ENCODE assay signal across 23 cellular contexts in genomic region chr17:80208050-80208449, GRCh38. TPM values are rescaled to one million over a fixed set of nuclear protein-coding genes. Genes with fewer than 3 reads are reported as not detected.
"Had no signal": no experiment of that assay in that cellular context is flagged by ENCODE, and none has a peak within 500 bp of the region (broad histone marks: within the 10 kb centered on the region; RNA-seq: fewer than 3 reads in every experiment).

No MANE protein-coding gene starts in this region.

- ATAC-seq: K562 had no signal

- H3K9ac ChIP-seq: KMS-11 had no signal

- H3K27me3 ChIP-seq: SJSA1 had no signal

- DNase-seq: Kasumi-1, MM.1S, NCI-H1092 treated with DMSO at 0.1 percent for 48 hours, NCI-H1436, NCI-H187, NCI-H2029, NCI-H2081 treated with DMSO at 0.1 percent for 48 hours, NCI-H2171, NCI-H226, NCI-H446, NCI-H510A, NCI-H524 treated with DMSO at 0.1 percent for 48 hours, NCI-H69, NCI-H774, Right ventricle myocardium superior, RPMI8226, SIG-M5, SW 1271 had no signal

- H3K4me2 ChIP-seq: KMS-11 had no signal

- H3K27ac ChIP-seq: KMS-11, SJSA1, SK-N-MC had no signal

- H3K4me1 ChIP-seq: SJSA1 had no signal

- H3K9me3 ChIP-seq: SJSA1 had no signal

- H3K4me3 ChIP-seq: K562, SJSA1, SK-N-MC had no signal

RNA-seq across cellular contexts. Expression of gene CARD14, which starts 38.2 kb away (rescaled TPM):
- polyA plus RNA-seq: IgD-negative memory B cell, K562 had no signal
